Comparison of ENCODE assay signal across 21 cellular contexts in genomic region chr1:23537296-23537993, GRCh38. TPM values are rescaled to one million over a fixed set of nuclear protein-coding genes. Genes with fewer than 3 reads are reported as not detected.
DNase-seq lines count a peak whose midpoint lies in the region; ATAC-seq, FAIRE-seq and TF ChIP-seq lines count a peak whose summit lies in the region.
"Had no signal": no experiment of that assay in that cellular context is flagged by ENCODE, and none has a peak within 500 bp of the region (broad histone marks: within the 10 kb centered on the region; RNA-seq: fewer than 3 reads in every experiment).

No MANE protein-coding gene starts in this region.

- H3K27me3 ChIP-seq in H1 (replicated peaks in 1 of 4; ENCODE audit: control insufficient read depth in 3 of 4, extremely low read depth in 1 of 4, insufficient read depth in 3 of 4, low read length in 3 of 4), result peaks cover 0 to 4% (median 0%) of the 10 kb centered on the region in 4 experiments; a peak in 2 of 7 replicates
- H3K27me3 ChIP-seq in skeletal muscle satellite cell (ENCODE audit: control insufficient read depth, insufficient read depth, low read length), result no peaks in the 10 kb centered on the region
- H3K27me3 ChIP-seq: cardiac muscle cell, esophagus muscularis mucosa, upper lobe of left lung had no signal

- H3K4me2 ChIP-seq in H1 (ENCODE audit: insufficient read depth in 1 of 2, low read depth in 2 of 2, low read length in 2 of 2), result no peak overlapping the region
- peak overlapping the region; percentile 12 for H3K4me2 ChIP-seq in skeletal muscle satellite cell (ENCODE audit: low read length)

- H3K4me1 ChIP-seq in H1 (replicated peaks in 1 of 4; ENCODE audit: control insufficient read depth in 3 of 4, insufficient read depth in 4 of 4, low read length in 3 of 4) (no peaks in the 10 kb centered on the region), skeletal muscle satellite cell (ENCODE audit: control insufficient read depth, insufficient read depth, low read length) (peaks cover 11% of the 10 kb centered on the region)

- TF ChIP-seq CTCF in H1 (IDR thresholded peaks at IDR 0.05; ENCODE audit: control extremely low read depth in 1 of 3, insufficient read depth in 1 of 3, low read depth in 1 of 3, low read length in 3 of 3), result no peak

- H3K4me1 Mint-ChIP-seq in activated naive CD4-positive, alpha-beta T cell treated with anti-CD3 and anti-CD28 coated beads, Interleukin-2, amount 10 ng/mL, durations not matched to agents 7 days and 5 days, result peaks cover 44% of the 10 kb centered on the region

- CTCF ChIA-PET in H1 (lab: Charles Lee; ENCODE audit: partially characterized antibody), result interaction anchor here (0.7 to 9.2 kb wide), 6 partner anchors 9 to 127 kb away, joined by 3 to 149 read pairs (median 4); no protein-coding TSS in a partner anchor
- CTCF ChIA-PET in activated naive CD4-positive, alpha-beta T cell treated with anti-CD3 and anti-CD28 coated beads, Interleukin-2, amount 10 ng/mL, durations not matched to agents 7 days and 5 days (lab: Charles Lee), result interaction anchor here (0.7 to 10.2 kb wide), 3 partner anchors 13 to 40 kb away, joined by 3 to 220 read pairs (median 3); no protein-coding TSS in a partner anchor

- no peak overlapping the region for H2BK5ac ChIP-seq in H1 (ENCODE audit: low read depth, low read length)

- no peak overlapping the region for H3K4ac ChIP-seq in H1 (replicated peaks; ENCODE audit: insufficient read length, low read depth, low read length)

- TF ChIP-seq EP300 in H1 (IDR thresholded peaks at IDR 0.05; ENCODE audit: borderline replicate concordance in 1 of 2, low read depth in 2 of 2, low read length in 2 of 2), result no peak

- no peaks in the 10 kb centered on the region for H3K36me3 ChIP-seq in H1 (ENCODE audit: control insufficient read depth in 2 of 4, insufficient read depth in 4 of 4, low read length in 3 of 4)
- H3K36me3 ChIP-seq in skeletal muscle satellite cell (ENCODE audit: insufficient read depth, low read length), result no peaks in the 10 kb centered on the region
- H3K36me3 ChIP-seq: cardiac muscle cell, esophagus muscularis mucosa, upper lobe of left lung had no signal

- H2BK20ac ChIP-seq in H1 (ENCODE audit: low read length), result no peak overlapping the region

- H2BK12ac ChIP-seq in H1 (ENCODE audit: low read depth, low read length), result no peak overlapping the region

- H3K14ac ChIP-seq in H1 (ENCODE audit: insufficient read length), result no peak overlapping the region

- H2AK5ac ChIP-seq in H1 (ENCODE audit: low read depth, low read length), result no peak overlapping the region

- ATAC-seq in HG03095 (IDR thresholded peaks at IDR 0.05; ENCODE audit: unreplicated experiment), result no peak
- ATAC-seq: activated naive CD8-positive, alpha-beta T cell treated with anti-CD3 and anti-CD28 coated beads, Interleukin-2, amount 50 U/mL, for 24 hours; T-cell had no signal

- H3K4me3 ChIP-seq in H1 (ENCODE audit: extremely low read depth in 1 of 4, insufficient read depth in 2 of 4, low read depth in 3 of 4, low read length in 4 of 4), result no peak overlapping the region
- no peak overlapping the region for H3K4me3 ChIP-seq in skeletal muscle satellite cell (ENCODE audit: low read length)
- H3K4me3 ChIP-seq: cardiac muscle cell, esophagus muscularis mucosa, upper lobe of left lung had no signal

- no peak overlapping the region for H3K27ac Mint-ChIP-seq in activated naive CD4-positive, alpha-beta T cell treated with anti-CD3 and anti-CD28 coated beads, Interleukin-2, amount 10 ng/mL, durations not matched to agents 7 days and 5 days
- H3K27ac Mint-ChIP-seq: activated naive CD8-positive, alpha-beta T cell treated with anti-CD3 and anti-CD28 coated beads, Interleukin-2, amount 50 U/mL, for 24 hours; activated T-helper 1 cell treated with anti-CD3 and anti-CD28 coated beads, Interleukin-12 subunit alpha, Interleukin-12 subunit beta, Interleukin-2, Interleukin-4 antibody, amounts not matched to agents 30 ng/mL and 10 ng/mL and 1 ng/mL, durations not matched to agents 14 hours and 24 hours and 36 hours; stimulated activated naive CD8-positive, alpha-beta T cell treated with anti-CD3 and anti-CD28 coated beads, Interleukin-15, Interleukin-2, amounts not matched to agents 100 ng/mL and 50 ng/mL, for 24 hours; T-cell had no signal

- no peak overlapping the region for H3K18ac ChIP-seq in H1 (ENCODE audit: extremely low read depth, low read length)

- WGBS in H1 (ENCODE audit: extremely low coverage in 1 of 2, insufficient coverage in 1 of 2, insufficient read length in 1 of 2, insufficient replicate concordance in 2 of 2, low coverage in 1 of 2, low lambda C conversion rate in 2 of 2, missing lambda C conversion rate in 1 of 2), 2 experiments, result 84% methylated on average over 9 of the region's 9 CpGs; no CpG with 5 or more reads in 1 of the 2 experiments

- H3K79me2 ChIP-seq in H1 (ENCODE audit: control insufficient read depth in 1 of 2, insufficient read depth in 2 of 2, low read length in 2 of 2), result no peaks in the 10 kb centered on the region

- no peak overlapping the region for H3K27ac ChIP-seq in H1 (ENCODE audit: low read depth, low read length)
- H3K27ac ChIP-seq: cardiac muscle cell, esophagus muscularis mucosa, upper lobe of left lung, VCaP had no signal

- no peak overlapping the region for H4K5ac ChIP-seq in H1 (ENCODE audit: insufficient read length, low read depth, low read length)

- H3K9ac ChIP-seq in H1 (replicated peaks in 1 of 4; ENCODE audit: extremely low read depth in 1 of 4, low read depth in 3 of 4, low read length in 3 of 4), result no peak overlapping the region
- H3K9ac ChIP-seq in skeletal muscle satellite cell (ENCODE audit: low read depth, low read length), result no peak overlapping the region

- no peak overlapping the region for H2BK120ac ChIP-seq in H1 (replicated peaks; ENCODE audit: low read depth, low read length)

- POLR2A ChIA-PET in H1 (lab: Charles Lee; ENCODE audit: partially characterized antibody), result interaction anchor here (0.6 to 1.2 kb wide), 2 partner anchors 76 to 107 kb away, joined by 3 to 4 read pairs; no protein-coding TSS in a partner anchor

- peaks cover 4% of the 10 kb centered on the region for H3K27me3 Mint-ChIP-seq in activated naive CD4-positive, alpha-beta T cell treated with anti-CD3 and anti-CD28 coated beads, Interleukin-2, amount 10 ng/mL, durations not matched to agents 7 days and 5 days
- H3K27me3 Mint-ChIP-seq: activated naive CD8-positive, alpha-beta T cell treated with anti-CD3 and anti-CD28 coated beads, Interleukin-2, amount 50 U/mL, for 24 hours; stimulated activated naive CD8-positive, alpha-beta T cell treated with anti-CD3 and anti-CD28 coated beads, Interleukin-15, Interleukin-2, amounts not matched to agents 100 ng/mL and 50 ng/mL, for 24 hours; T-cell had no signal

- no peak for FAIRE-seq in H1 (lab: Jason Lieb, UNC)
- FAIRE-seq: G401.6 had no signal

- H3K36me3 Mint-ChIP-seq in activated naive CD4-positive, alpha-beta T cell treated with anti-CD3 and anti-CD28 coated beads, Interleukin-2, amount 10 ng/mL, durations not matched to agents 7 days and 5 days, result no peaks in the 10 kb centered on the region
- H3K36me3 Mint-ChIP-seq: T-cell had no signal

- no peak overlapping the region for H3K56ac ChIP-seq in H1 (replicated peaks; ENCODE audit: insufficient read length, low read depth, low read length)

- no peaks in the 10 kb centered on the region for H4K20me1 ChIP-seq in H1 (replicated peaks in 1 of 2; ENCODE audit: control insufficient read depth in 1 of 2, insufficient read depth in 2 of 2, low read length in 2 of 2)

- H3K9me3 ChIP-seq in H1 (ENCODE audit: insufficient read depth in 2 of 2, low read depth in 1 of 2, low read length in 1 of 2) (no peaks in the 10 kb centered on the region), skeletal muscle satellite cell (replicated peaks; ENCODE audit: low read length) (no peaks in the 10 kb centered on the region)
- H3K9me3 ChIP-seq: esophagus muscularis mucosa, upper lobe of left lung had no signal

- no peak overlapping the region for H3K23ac ChIP-seq in H1 (ENCODE audit: insufficient read length)

- no peak for TF ChIP-seq POLR2A in H1 (IDR thresholded peaks at IDR 0.05; ENCODE audit: control extremely low read depth in 1 of 2, low read depth in 2 of 2, low read length in 2 of 2)

- H2BK15ac ChIP-seq in H1 (ENCODE audit: low read length), result no peak overlapping the region

- TF ChIP-seq RAD21 in H1 (IDR thresholded peaks at IDR 0.05 in 1 of 2, conservative IDR thresholded peaks at IDR 0.05 in 1 of 2; ENCODE audit: low read depth in 2 of 2, low read length in 2 of 2), result no peak

- H3K79me1 ChIP-seq in H1 (ENCODE audit: low read depth, low read length), result no peaks in the 10 kb centered on the region

- DNase-seq in NOMO-1 treated with DMSO at 0.1 percent for 48 hours (lab: John Stamatoyannopoulos, UW; ENCODE audit: unreplicated experiment), result peak; percentile 26
- no peak for DNase-seq in NOMO-1 treated with dmso at 0.1 percent for 144 hours (lab: John Stamatoyannopoulos, UW; ENCODE audit: unreplicated experiment)
- DNase-seq in NAMALWA (ENCODE audit: low spot score), result peak; percentile 57
- no peak for DNase-seq in H1 (ENCODE audit: low read depth in 1 of 2, low spot score in 2 of 2)
- DNase-seq in activated naive CD4-positive, alpha-beta T cell treated with anti-CD3 and anti-CD28 coated beads, Interleukin-2, amount 10 ng/mL, durations not matched to agents 7 days and 5 days, result no peak
- no peak for DNase-seq in stimulated activated CD4-positive, alpha-beta T cell treated with anti-CD3 and anti-CD28 coated beads, Interleukin-4, amount 100 ng/mL, for 1 hour
- DNase-seq: activated naive CD8-positive, alpha-beta T cell treated with anti-CD3 and anti-CD28 coated beads, Interleukin-2, amount 50 U/mL, for 24 hours; kidney glomerular epithelial cell; midbrain; NCI-H82; T-cell; upper lobe of left lung had no signal

- no peak overlapping the region for H3K4me3 Mint-ChIP-seq in activated naive CD4-positive, alpha-beta T cell treated with anti-CD3 and anti-CD28 coated beads, Interleukin-2, amount 10 ng/mL, durations not matched to agents 7 days and 5 days
- H3K4me3 Mint-ChIP-seq: activated naive CD8-positive, alpha-beta T cell treated with anti-CD3 and anti-CD28 coated beads, Interleukin-2, amount 50 U/mL, for 24 hours; activated T-helper 1 cell treated with anti-CD3 and anti-CD28 coated beads, Interleukin-12 subunit alpha, Interleukin-12 subunit beta, Interleukin-2, Interleukin-4 antibody, amounts not matched to agents 30 ng/mL and 10 ng/mL and 1 ng/mL, durations not matched to agents 14 hours and 24 hours and 36 hours; neural crest cell; stimulated activated naive CD8-positive, alpha-beta T cell treated with anti-CD3 and anti-CD28 coated beads, Interleukin-15, Interleukin-2, amounts not matched to agents 100 ng/mL and 50 ng/mL, for 24 hours; T-cell had no signal

- peaks cover 2% of the 10 kb centered on the region; the same call in 1 of the 2 replicates for H3K23me2 ChIP-seq in H1 (ENCODE audit: low read depth, low read length)

- H4K91ac ChIP-seq in H1 (replicated peaks; ENCODE audit: insufficient read length, low read length), result no peak overlapping the region

- H2AFZ ChIP-seq in H1 (ENCODE audit: low read length), result no peak overlapping the region

- no peak overlapping the region for H4K8ac ChIP-seq in H1 (ENCODE audit: extremely low read depth, insufficient read depth, low read length)

- no peaks in the 10 kb centered on the region for H3K9me3 Mint-ChIP-seq in activated naive CD4-positive, alpha-beta T cell treated with anti-CD3 and anti-CD28 coated beads, Interleukin-2, amount 10 ng/mL, durations not matched to agents 7 days and 5 days
- H3K9me3 Mint-ChIP-seq: activated naive CD8-positive, alpha-beta T cell treated with anti-CD3 and anti-CD28 coated beads, Interleukin-2, amount 50 U/mL, for 24 hours; activated T-helper 1 cell treated with anti-CD3 and anti-CD28 coated beads, Interleukin-12 subunit alpha, Interleukin-12 subunit beta, Interleukin-2, Interleukin-4 antibody, amounts not matched to agents 30 ng/mL and 10 ng/mL and 1 ng/mL, durations not matched to agents 14 hours and 24 hours and 36 hours; neural crest cell; stimulated activated naive CD8-positive, alpha-beta T cell treated with anti-CD3 and anti-CD28 coated beads, Interleukin-15, Interleukin-2, amounts not matched to agents 100 ng/mL and 50 ng/mL, for 24 hours; T-cell had no signal

RNA-seq across cellular contexts. Expression of gene E2F2, which starts 6.4 kb away (rescaled TPM):
- total RNA-seq in H1 (2021; fragmentation: NEBNext Ultra II Directional; extraction: Animal tissue kit (Norgen Biotek cat#: 25700)), result 6.1 and 7.0 TPM in 2 replicates
- polyA plus RNA-seq in H1 (2011; rRNA removed), result 1.8 and 2.3 TPM in 2 replicates
- 1.8 TPM for polyA plus RNA-seq in H1 (2011; cell fraction: cytosol; rRNA removed)
- polyA plus RNA-seq in H1 (2011; cell fraction: nucleus; rRNA removed), result 2.4 TPM
- 3.9 to 5.3 TPM (median 4.1 TPM) in 4 replicates for polyA plus RNA-seq in H1 (2012, experiment 1 of 2)
- 3.4 TPM for polyA plus RNA-seq in H1 (2012, experiment 2 of 2)
- 3.1 TPM for polyA plus RNA-seq in H1 (2013, experiment 1 of 2)
- 2.9 TPM for polyA plus RNA-seq in H1 (2013, experiment 2 of 2)
- 3.2 and 4.8 TPM in 2 replicates for polyA minus RNA-seq in H1 (2011; rRNA and poly(A)+ RNA removed)
- 2.7 TPM for polyA minus RNA-seq in H1 (2011; cell fraction: cytosol; rRNA and poly(A)+ RNA removed)
- polyA minus RNA-seq in H1 (2011; cell fraction: nucleus; rRNA and poly(A)+ RNA removed), result 3.8 TPM
- total RNA-seq in skeletal muscle satellite cell (2012; rRNA removed), result 1.5 TPM in 2 replicates

RNA-seq across cellular contexts. Expression of gene ID3, which starts 21.9 kb away (rescaled TPM):
- 240 and 252 TPM in 2 replicates for total RNA-seq in H1 (2021; fragmentation: NEBNext Ultra II Directional; extraction: Animal tissue kit (Norgen Biotek cat#: 25700))
- 304 and 490 TPM in 2 replicates for polyA plus RNA-seq in H1 (2011; rRNA removed)
- polyA plus RNA-seq in H1 (2011; cell fraction: cytosol; rRNA removed), result 310 TPM
- 192 TPM for polyA plus RNA-seq in H1 (2011; cell fraction: nucleus; rRNA removed)
- 135 to 194 TPM (median 157 TPM) in 4 replicates for polyA plus RNA-seq in H1 (2012, experiment 1 of 2)
- 300 TPM for polyA plus RNA-seq in H1 (2012, experiment 2 of 2)
- 260 TPM for polyA plus RNA-seq in H1 (2013, experiment 1 of 2)
- 250 TPM for polyA plus RNA-seq in H1 (2013, experiment 2 of 2)
- 30.4 and 61.8 TPM in 2 replicates for polyA minus RNA-seq in H1 (2011; rRNA and poly(A)+ RNA removed)
- 97.4 TPM for polyA minus RNA-seq in H1 (2011; cell fraction: cytosol; rRNA and poly(A)+ RNA removed)
- 104 TPM for polyA minus RNA-seq in H1 (2011; cell fraction: nucleus; rRNA and poly(A)+ RNA removed)
- 81.5 and 145 TPM in 2 replicates for total RNA-seq in skeletal muscle satellite cell (2012; rRNA removed)

RNA-seq across cellular contexts. Expression of gene ASAP3, which starts 53.5 kb away (rescaled TPM):
- 54.9 and 58.0 TPM in 2 replicates for total RNA-seq in H1 (2021; fragmentation: NEBNext Ultra II Directional; extraction: Animal tissue kit (Norgen Biotek cat#: 25700))
- 53.1 and 62.6 TPM in 2 replicates for polyA plus RNA-seq in H1 (2011; rRNA removed)
- polyA plus RNA-seq in H1 (2011; cell fraction: cytosol; rRNA removed), result 51.4 TPM
- polyA plus RNA-seq in H1 (2011; cell fraction: nucleus; rRNA removed), result 233 TPM
- polyA plus RNA-seq in H1 (2012, experiment 1 of 2), result 34.7 to 50.2 TPM (median 42.7 TPM) in 4 replicates
- polyA plus RNA-seq in H1 (2012, experiment 2 of 2), result 40.8 TPM
- 30.6 TPM for polyA plus RNA-seq in H1 (2013, experiment 1 of 2)
- polyA plus RNA-seq in H1 (2013, experiment 2 of 2), result 28.6 TPM
- polyA minus RNA-seq in H1 (2011; rRNA and poly(A)+ RNA removed), result 60.3 and 65.1 TPM in 2 replicates
- polyA minus RNA-seq in H1 (2011; cell fraction: cytosol; rRNA and poly(A)+ RNA removed), result 28.0 TPM
- polyA minus RNA-seq in H1 (2011; cell fraction: nucleus; rRNA and poly(A)+ RNA removed), result 40.8 TPM
- total RNA-seq in skeletal muscle satellite cell (2012; rRNA removed), result 21.0 and 26.6 TPM in 2 replicates
- total RNA-seq: activated T-helper 1 cell treated with anti-CD3 and anti-CD28 coated beads, Interleukin-12 subunit alpha, Interleukin-12 subunit beta, Interleukin-2, Interleukin-4 antibody, amounts not matched to agents 30 ng/mL and 10 ng/mL and 1 ng/mL, durations not matched to agents 14 hours and 24 hours and 36 hours had no signal

Comparison
In these comparisons a context has a peak if more than half of its experiments do, and no peak if none do; other contexts are left out.
1. DNase-seq: peak in NOMO-1 treated with DMSO at 0.1 percent for 48 hours (single experiment) and NAMALWA (single experiment); none in NOMO-1 treated with dmso at 0.1 percent for 144 hours (single experiment), H1 (0 of 2), activated naive CD4-positive, alpha-beta T cell treated with anti-CD3 and anti-CD28 coated beads, Interleukin-2, amount 10 ng/mL, durations not matched to agents 7 days and 5 days (single experiment) and stimulated activated CD4-positive, alpha-beta T cell treated with anti-CD3 and anti-CD28 coated beads, Interleukin-4, amount 100 ng/mL, for 1 hour (single experiment).